In genomic region chr17:12592941-12593340, GRCh38 we compare ENCODE assay signal across 24 cellular contexts.
DNase-seq lines count a peak whose midpoint lies in the region; ATAC-seq, FAIRE-seq and TF ChIP-seq lines count a peak whose summit lies in the region.
"Had no signal": no experiment of that assay in that cellular context is flagged by ENCODE, and none has a peak within 500 bp of the region (broad histone marks: within the 10 kb centered on the region; RNA-seq: fewer than 3 reads in every experiment).

No MANE protein-coding gene starts in this region.

- H3K4me2 ChIP-seq in astrocyte (ENCODE audit: low read length) = no peak overlapping the region

- H3K9me3 Mint-ChIP-seq in astrocyte (ENCODE audit: unreplicated experiment) = no peaks in the 10 kb centered on the region
- peaks cover 20% of the 10 kb centered on the region for H3K9me3 Mint-ChIP-seq in T-helper 2 cell treated with Interferon-gamma antibody and Interleukin-4, amounts not matched to agents 5 μg/mL and 100 μg/mL, for 36 hours
- H3K9me3 Mint-ChIP-seq: stimulated activated naive B cell treated with anti-CD40 and anti-IgM and Interleukin-4, amounts not matched to agents 10 μg/mL and 1 μg/mL and 100 μg/mL, for 72 hours had no signal

- H3K27me3 Mint-ChIP-seq in astrocyte (ENCODE audit: low read depth, unreplicated experiment) = no peaks in the 10 kb centered on the region
- H3K27me3 Mint-ChIP-seq in T-helper 2 cell treated with Interferon-gamma antibody and Interleukin-4, amounts not matched to agents 5 μg/mL and 100 μg/mL, for 36 hours (ENCODE audit: low read depth) = no peaks in the 10 kb centered on the region
- H3K27me3 Mint-ChIP-seq: CD4-positive, alpha-beta T cell; stimulated activated naive B cell treated with anti-CD40 and anti-IgM and Interleukin-4, amounts not matched to agents 10 μg/mL and 1 μg/mL and 100 μg/mL, for 72 hours had no signal

- H3K4me1 Mint-ChIP-seq in astrocyte (ENCODE audit: low read depth, unreplicated experiment) = no peaks in the 10 kb centered on the region
- no peaks in the 10 kb centered on the region for H3K4me1 Mint-ChIP-seq in T-helper 2 cell treated with Interferon-gamma antibody and Interleukin-4, amounts not matched to agents 5 μg/mL and 100 μg/mL, for 36 hours (ENCODE audit: low read depth)
- H3K4me1 Mint-ChIP-seq: stimulated activated naive B cell treated with anti-CD40 and anti-IgM and Interleukin-4, amounts not matched to agents 10 μg/mL and 1 μg/mL and 100 μg/mL, for 72 hours had no signal

- no peak overlapping the region for H3K27ac ChIP-seq in astrocyte (ENCODE audit: low read depth, low read length)
- H3K27ac ChIP-seq: ascending aorta, gastroesophageal sphincter, VCaP had no signal

- no peak for ATAC-seq in GM18517 (IDR thresholded peaks at IDR 0.05; ENCODE audit: unreplicated experiment)
- ATAC-seq: activated naive CD4-positive, alpha-beta T cell treated with anti-CD3 and anti-CD28 coated beads, Interleukin-2, amount 50 U/mL, for 72 hours; esophagus mucosa; gastroesophageal sphincter; stimulated activated naive B cell treated with anti-CD40 and anti-IgM and Interleukin-4, amounts not matched to agents 10 μg/mL and 1 μg/mL and 100 μg/mL, for 72 hours had no signal

- no peak for TF ChIP-seq CTCF in astrocyte (IDR thresholded peaks at IDR 0.05; ENCODE audit: insufficient read depth, low read depth, low read length)

- no peaks in the 10 kb centered on the region for H3K27me3 ChIP-seq in astrocyte (ENCODE audit: insufficient read depth, low read length)
- H3K27me3 ChIP-seq: ascending aorta, gastroesophageal sphincter had no signal

- H3K27ac Mint-ChIP-seq in astrocyte (ENCODE audit: unreplicated experiment) = peak overlapping the region; percentile 15
- H3K27ac Mint-ChIP-seq in T-helper 2 cell treated with Interferon-gamma antibody and Interleukin-4, amounts not matched to agents 5 μg/mL and 100 μg/mL, for 36 hours = no peak overlapping the region
- H3K27ac Mint-ChIP-seq: activated naive CD4-positive, alpha-beta T cell treated with anti-CD3 and anti-CD28 coated beads, Interleukin-2, amount 50 U/mL, for 72 hours; CD4-positive, alpha-beta T cell; stimulated activated naive B cell treated with anti-CD40 and anti-IgM and Interleukin-4, amounts not matched to agents 10 μg/mL and 1 μg/mL and 100 μg/mL, for 72 hours; T-helper 1 cell treated with Interleukin-12 subunit alpha and Interleukin-12 subunit beta and Interleukin-4 antibody, amounts not matched to agents 30 μg/mL and 1 μg/mL, for 36 hours had no signal

- no peaks in the 10 kb centered on the region for H3K36me3 ChIP-seq in astrocyte (ENCODE audit: insufficient read depth, low read length)
- H3K36me3 ChIP-seq: gastroesophageal sphincter had no signal

- H3K36me3 Mint-ChIP-seq in astrocyte (ENCODE audit: low read depth, unreplicated experiment) = no peaks in the 10 kb centered on the region
- H3K36me3 Mint-ChIP-seq in T-helper 2 cell treated with Interferon-gamma antibody and Interleukin-4, amounts not matched to agents 5 μg/mL and 100 μg/mL, for 36 hours (ENCODE audit: low read depth) = no peaks in the 10 kb centered on the region
- H3K36me3 Mint-ChIP-seq: activated naive CD4-positive, alpha-beta T cell treated with anti-CD3 and anti-CD28 coated beads, Interleukin-2, amount 50 U/mL, for 72 hours; stimulated activated naive B cell treated with anti-CD40 and anti-IgM and Interleukin-4, amounts not matched to agents 10 μg/mL and 1 μg/mL and 100 μg/mL, for 72 hours had no signal

- H3K79me2 ChIP-seq in astrocyte (ENCODE audit: insufficient read depth, low read length) = no peaks in the 10 kb centered on the region

- no peaks in the 10 kb centered on the region for H3K9me3 ChIP-seq in astrocyte (ENCODE audit: insufficient read depth, low read depth, low read length)
- H3K9me3 ChIP-seq: ascending aorta, gastroesophageal sphincter had no signal

- H2AFZ ChIP-seq in astrocyte (ENCODE audit: low read depth, low read length) = no peak overlapping the region

- no peak overlapping the region for H3K4me3 ChIP-seq in Jurkat, Clone E6-1 (ENCODE audit: low read length)
- no peak overlapping the region for H3K4me3 ChIP-seq in astrocyte (ENCODE audit: insufficient read depth, low read depth, low read length)
- H3K4me3 ChIP-seq: ascending aorta, gastroesophageal sphincter had no signal

- H3K4me1 ChIP-seq in astrocyte (ENCODE audit: insufficient read depth, low read length) = peaks cover 7% of the 10 kb centered on the region
- H3K4me1 ChIP-seq: ascending aorta, gastroesophageal sphincter had no signal

- FAIRE-seq in astrocyte (lab: Jason Lieb, UNC) = no peak
- FAIRE-seq: GM12891, kidney had no signal

- no peaks in the 10 kb centered on the region for H4K20me1 ChIP-seq in astrocyte (ENCODE audit: insufficient read depth, low read length)

- DNase-seq in Daoy (ENCODE audit: low read depth) = peak; percentile 80
- DNase-seq in Jurkat, Clone E6-1 (ENCODE audit: low read depth, low spot score) = peak; percentile 41
- no peak for DNase-seq in astrocyte (ENCODE audit: low read depth)
- peak; percentile 34 for DNase-seq in kidney tubule cell (ENCODE audit: low spot score)
- no peak for DNase-seq in hepatic stellate cell (ENCODE audit: low spot score)
- DNase-seq in T-helper 2 cell treated with Interferon-gamma antibody and Interleukin-4, amounts not matched to agents 5 μg/mL and 100 μg/mL, for 36 hours (ENCODE audit: low spot score) = no peak
- DNase-seq: activated CD4-positive, alpha-beta T cell treated with anti-CD3 and anti-CD28 coated beads, Interleukin-2, amount 50 U/mL, for 1 hour; CD4-positive, alpha-beta T cell; DMS53; effector CD4-positive, alpha-beta T cell; kidney; NCI-H187; NCI-H774; small intestine; stimulated activated CD4-positive, alpha-beta T cell treated with anti-CD3 and anti-CD28 coated beads, Interleukin-2, amount 100 ng/mL, for 24 hours; stimulated activated naive B cell treated with anti-CD40 and anti-IgM and Interleukin-4, amounts not matched to agents 10 μg/mL and 1 μg/mL and 100 μg/mL, for 72 hours had no signal

- no peak overlapping the region for H3K9ac ChIP-seq in astrocyte (ENCODE audit: low read length)

- H3K4me3 Mint-ChIP-seq in astrocyte (ENCODE audit: unreplicated experiment) = no peak overlapping the region
- H3K4me3 Mint-ChIP-seq in T-helper 2 cell treated with Interferon-gamma antibody and Interleukin-4, amounts not matched to agents 5 μg/mL and 100 μg/mL, for 36 hours = no peak overlapping the region
- H3K4me3 Mint-ChIP-seq: CD4-positive, alpha-beta T cell; stimulated activated naive B cell treated with anti-CD40 and anti-IgM and Interleukin-4, amounts not matched to agents 10 μg/mL and 1 μg/mL and 100 μg/mL, for 72 hours; T-helper 1 cell treated with Interleukin-12 subunit alpha and Interleukin-12 subunit beta and Interleukin-4 antibody, amounts not matched to agents 30 μg/mL and 1 μg/mL, for 36 hours had no signal

Comparison
In these comparisons a context has a peak if more than half of its experiments do, and no peak if none do; other contexts are left out.
1. DNase-seq: peak in Daoy (single experiment), Jurkat, Clone E6-1 (single experiment) and kidney tubule cell (single experiment); none in astrocyte (single experiment), hepatic stellate cell (single experiment) and T-helper 2 cell treated with Interferon-gamma antibody and Interleukin-4, amounts not matched to agents 5 μg/mL and 100 μg/mL, for 36 hours (single experiment).